ENCODE assay signal across 18 cellular contexts in genomic region chr15:40739042-40739441, GRCh38. TPM values are rescaled to one million over a fixed set of nuclear protein-coding genes. Genes with fewer than 3 reads are reported as not detected.
"Had no signal": no experiment of that assay in that cellular context is flagged by ENCODE, and none has a peak within 500 bp of the region (broad histone marks: within the 10 kb centered on the region; RNA-seq: fewer than 3 reads in every experiment).

No MANE protein-coding gene starts in this region.

- H3K4me3 ChIP-seq: adrenal gland, mucosa of descending colon, upper lobe of left lung had no signal

- H3K27me3 Mint-ChIP-seq: activated B cell treated with CpG ODN at 0.5 μM for 24 hours; activated CD4-positive, alpha-beta T cell treated with anti-CD3 and anti-CD28 coated beads, Interleukin-2, amount 10 ng/mL, durations not matched to agents 7 days and 5 days; naive thymus-derived CD8-positive, alpha-beta T cell had no signal

- H3K4me1 ChIP-seq: adrenal gland, upper lobe of left lung had no signal

- ATAC-seq: mucosa of descending colon; naive thymus-derived CD8-positive, alpha-beta T cell; sciatic nerve; SK-N-SH treated with all-trans-retinoic acid at 6 μM for 48 hours; stimulated activated naive CD8-positive, alpha-beta T cell treated with anti-CD3 and anti-CD28 coated beads, Interleukin-15, Interleukin-2, amounts not matched to agents 100 U/mL and 50 U/mL, for 24 hours had no signal

- H3K9me3 Mint-ChIP-seq: activated B cell treated with CpG ODN at 0.5 μM for 24 hours; activated CD4-positive, alpha-beta T cell treated with anti-CD3 and anti-CD28 coated beads, Interleukin-2, amount 10 ng/mL, durations not matched to agents 7 days and 5 days; naive thymus-derived CD8-positive, alpha-beta T cell; T-helper 1 cell treated with Interleukin-12 subunit alpha and Interleukin-12 subunit beta and Interleukin-4 antibody, amounts not matched to agents 30 μg/mL and 1 μg/mL, for 36 hours had no signal

- H3K27ac ChIP-seq: adrenal gland, upper lobe of left lung had no signal

- H3K27ac Mint-ChIP-seq: activated B cell treated with CpG ODN at 0.5 μM for 24 hours; activated CD4-positive, alpha-beta T cell treated with anti-CD3 and anti-CD28 coated beads, Interleukin-2, amount 10 ng/mL, durations not matched to agents 7 days and 5 days; T-helper 1 cell treated with Interleukin-12 subunit alpha and Interleukin-12 subunit beta and Interleukin-4 antibody, amounts not matched to agents 30 μg/mL and 1 μg/mL, for 36 hours had no signal

- H3K4me3 Mint-ChIP-seq: activated B cell treated with CpG ODN at 0.5 μM for 24 hours; activated CD4-positive, alpha-beta T cell treated with anti-CD3 and anti-CD28 coated beads, Interleukin-2, amount 10 ng/mL, durations not matched to agents 7 days and 5 days; naive thymus-derived CD8-positive, alpha-beta T cell; T-helper 1 cell treated with Interleukin-12 subunit alpha and Interleukin-12 subunit beta and Interleukin-4 antibody, amounts not matched to agents 30 μg/mL and 1 μg/mL, for 36 hours had no signal

- H3K9me3 ChIP-seq: adrenal gland, mucosa of descending colon, upper lobe of left lung had no signal

- FAIRE-seq: islet of Langerhans had no signal

- H3K4me1 Mint-ChIP-seq: activated B cell treated with CpG ODN at 0.5 μM for 24 hours had no signal

- H3K27me3 ChIP-seq: adrenal gland, upper lobe of left lung had no signal

- DNase-seq: activated B cell treated with CpG ODN at 0.5 μM for 24 hours; activated CD4-positive, alpha-beta T cell treated with anti-CD3 and anti-CD28 coated beads, Interleukin-2, amount 10 ng/mL, durations not matched to agents 7 days and 5 days; activated naive CD4-positive, alpha-beta T cell; caudate nucleus; cortex of kidney; hippocampal formation; mucosa of descending colon; naive thymus-derived CD8-positive, alpha-beta T cell; stimulated activated CD4-positive, alpha-beta T cell treated with anti-CD3 and anti-CD28 coated beads, Interleukin-12 subunit alpha, Interleukin-12 subunit beta, amount 100 ng/mL, for 4 hours; stimulated activated naive CD8-positive, alpha-beta T cell treated with anti-CD3 and anti-CD28 coated beads, Interleukin-15, Interleukin-2, amounts not matched to agents 100 U/mL and 50 U/mL, for 24 hours; upper lobe of left lung had no signal

RNA-seq across cellular contexts. Expression of gene C15orf62, which starts 30.7 kb away (rescaled TPM):
- total RNA-seq: glomerular endothelial cell, temporal lobe had no signal
